In the genomic region with DNA sequence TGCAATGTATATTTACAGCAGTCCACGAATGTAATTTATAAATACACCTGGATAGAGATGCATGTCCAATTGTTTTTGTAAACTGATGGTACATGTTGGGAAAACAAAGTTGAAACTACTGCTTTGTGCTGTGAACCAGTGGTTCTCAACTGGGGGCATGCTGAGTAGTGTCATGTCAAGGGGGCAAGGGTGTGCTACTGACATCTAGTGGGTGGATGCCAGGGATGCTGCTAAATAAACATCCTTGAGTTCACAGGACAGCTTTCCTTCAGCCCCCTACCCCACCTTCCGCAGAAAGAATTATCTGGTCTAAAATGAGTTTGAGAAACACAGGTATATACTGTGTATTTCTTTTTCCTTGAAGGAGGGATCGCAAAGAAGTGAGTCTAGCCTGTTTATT, we compare ENCODE assay signal across 9 cellular contexts.
DNase-seq lines count a peak whose midpoint lies in the region; ATAC-seq and TF ChIP-seq lines count a peak whose summit lies in the region.
"Had no signal": no experiment of that assay in that cellular context is flagged by ENCODE, and none has a peak within 500 bp of the region (broad histone marks: within the 10 kb centered on the region; RNA-seq: fewer than 3 reads in every experiment).

No MANE protein-coding gene starts in this region.

- H3K4me3 Mint-ChIP-seq in type B pancreatic cell, result no peak overlapping the region
- H3K4me3 Mint-ChIP-seq: CD4-positive, CD25-positive, alpha-beta regulatory T cell had no signal

- no peaks in the 10 kb centered on the region for H3K9me3 ChIP-seq in cardiac muscle cell (ENCODE audit: low read depth)

- TF ChIP-seq CTCF in RWPE1 (conservative IDR thresholded peaks at IDR 0.05; ENCODE audit: low read depth) (peak; percentile 31; the same call in 1 of the 2 replicates), cardiac muscle cell (IDR thresholded peaks at IDR 0.05; ENCODE audit: low read depth, low read length) (peak; percentile 44), type B pancreatic cell (conservative IDR thresholded peaks at IDR 0.05) (peak; percentile 68)

- POLR2A ChIA-PET in RWPE1 (lab: Yijun Ruan, JAX; ENCODE audit: low non-redundant PET), result no interaction called here

- H3K4me1 ChIP-seq in cardiac muscle cell (ENCODE audit: low read depth), result peaks cover 5% of the 10 kb centered on the region

- H3K36me3 Mint-ChIP-seq in type B pancreatic cell, result peaks cover 3% of the 10 kb centered on the region
- H3K36me3 Mint-ChIP-seq: CD4-positive, CD25-positive, alpha-beta regulatory T cell had no signal

- CTCF ChIA-PET in RWPE1 (lab: Yijun Ruan, JAX), result interaction anchor here (0.5 to 0.6 kb wide), 2 partner anchors 70 to 235 kb away, joined by 3 to 4 read pairs; no protein-coding TSS in a partner anchor

- H3K27me3 Mint-ChIP-seq in type B pancreatic cell, result no peaks in the 10 kb centered on the region
- H3K27me3 Mint-ChIP-seq: CD4-positive, CD25-positive, alpha-beta regulatory T cell had no signal

- H3K36me3 ChIP-seq in cardiac muscle cell, result no peaks in the 10 kb centered on the region

- H3K9me3 Mint-ChIP-seq in type B pancreatic cell, result peaks cover 4% of the 10 kb centered on the region

- ATAC-seq in HG03460 (IDR thresholded peaks at IDR 0.05; ENCODE audit: unreplicated experiment) (peak; percentile 57), HG03108 (IDR thresholded peaks at IDR 0.05; ENCODE audit: unreplicated experiment) (no peak)

- H3K27ac Mint-ChIP-seq in type B pancreatic cell, result no peak overlapping the region
- H3K27ac Mint-ChIP-seq: CD4-positive, CD25-positive, alpha-beta regulatory T cell had no signal

- no peaks in the 10 kb centered on the region for H3K27me3 ChIP-seq in cardiac muscle cell

- no peak overlapping the region for H3K4me3 ChIP-seq in cardiac muscle cell

- peak; percentile 9 for DNase-seq in NCI-H2107 (lab: John Stamatoyannopoulos, UW)
- DNase-seq in NCI-H2107 treated with DMSO at 0.1 percent for 48 hours (lab: John Stamatoyannopoulos, UW; ENCODE audit: unreplicated experiment), result no peak
- peak; percentile 15 for DNase-seq in RWPE1 (ENCODE audit: low spot score)
- peak; percentile 50 to 54 for DNase-seq in cardiac muscle cell (ENCODE audit: low read depth in 1 of 2, low spot score in 1 of 2)
- DNase-seq in type B pancreatic cell (ENCODE audit: extremely low spot score, unreplicated experiment), result no peak
- DNase-seq in GOT3 (lab: John Stamatoyannopoulos, UW), result no peak
- DNase-seq: CD4-positive, CD25-positive, alpha-beta regulatory T cell had no signal

- peaks cover 6% of the 10 kb centered on the region for H3K4me1 Mint-ChIP-seq in type B pancreatic cell (ENCODE audit: unreplicated experiment)
- H3K4me1 Mint-ChIP-seq: CD4-positive, CD25-positive, alpha-beta regulatory T cell had no signal

- no peak overlapping the region for H3K27ac ChIP-seq in RWPE1
- H3K27ac ChIP-seq in cardiac muscle cell, result no peak overlapping the region

Comparison
In these comparisons a context has a peak if more than half of its experiments do, and no peak if none do; other contexts are left out.
1. DNase-seq: peak in NCI-H2107 (single experiment), RWPE1 (single experiment) and cardiac muscle cell (2 of 2); none in NCI-H2107 treated with DMSO at 0.1 percent for 48 hours (single experiment), type B pancreatic cell (single experiment) and GOT3 (single experiment).
2. Peak in every context shown above with its lines, with median percentiles within 50 percentile points of each other: CTCF ChIP-seq.